ENCODE assay signal across 8 cellular contexts in the genomic region with DNA sequence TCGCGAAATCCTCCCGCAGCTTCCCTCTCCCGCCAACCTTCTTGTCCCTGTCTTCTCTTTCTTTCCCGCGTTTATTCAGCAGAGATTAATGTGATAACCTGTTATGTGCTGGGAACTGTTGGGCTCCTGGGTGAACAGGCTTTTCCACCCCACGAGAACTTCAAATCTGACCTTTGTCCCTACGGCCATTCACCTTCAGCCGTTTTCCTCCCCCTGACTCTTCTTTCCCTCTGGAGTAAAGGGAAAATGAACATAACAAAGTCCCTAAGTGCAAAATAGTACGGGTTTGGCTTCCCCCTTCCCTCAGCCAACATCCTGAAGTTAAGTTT. TPM values are rescaled to one million over a fixed set of nuclear protein-coding genes. Genes with fewer than 3 reads are reported as not detected.
DNase-seq lines count a peak whose midpoint lies in the region; ATAC-seq and TF ChIP-seq lines count a peak whose summit lies in the region.

No MANE protein-coding gene starts in this region.

- no peak overlapping the region for H3K23ac ChIP-seq in mesendoderm (ENCODE audit: low read length)

- H3K9me3 ChIP-seq in Loucy (ENCODE audit: insufficient read depth, low read depth, low read length) (no peaks in the 10 kb centered on the region), aorta (ENCODE audit: control insufficient read depth, low read length) (no peaks in the 10 kb centered on the region)

- no peaks in the 10 kb centered on the region for H3K27me3 ChIP-seq in Loucy (ENCODE audit: insufficient read depth, low read length, poor library complexity, severe bottlenecking)
- no peaks in the 10 kb centered on the region for H3K27me3 ChIP-seq in mesendoderm (ENCODE audit: insufficient read depth, low read length, poor library complexity)
- no peaks in the 10 kb centered on the region for H3K27me3 ChIP-seq in aorta (ENCODE audit: control insufficient read depth in 1 of 2, insufficient read depth in 2 of 2, low read length in 1 of 2)

- peak overlapping the region; percentile 95 for H2AFZ ChIP-seq in Loucy (ENCODE audit: low read length)

- H3K4me1 ChIP-seq in Loucy (ENCODE audit: insufficient read depth, low read length, poor library complexity, severe bottlenecking) (peaks cover 13% of the 10 kb centered on the region), mesendoderm (ENCODE audit: control insufficient read depth, low read depth, low read length) (no peaks in the 10 kb centered on the region), aorta (ENCODE audit: control insufficient read depth in 1 of 2, insufficient read depth in 2 of 2, low read length in 2 of 2) (no peaks in the 10 kb centered on the region)

- DNase-seq in NCI-H2029 (lab: John Stamatoyannopoulos, UW): peak; percentile 18
- DNase-seq in NCI-H2029 treated with DMSO at 0.1 percent for 48 hours (lab: John Stamatoyannopoulos, UW): no peak
- no peak for DNase-seq in central memory CD8-positive, alpha-beta T cell (ENCODE audit: low spot score in 2 of 2)
- no peak for DNase-seq in mesendoderm
- DNase-seq in aorta: no peak
- no peak for DNase-seq in stimulated activated CD8-positive, alpha-beta memory T cell treated with anti-CD3 and anti-CD28 coated beads, Interleukin-4, amount 100 ng/mL, for 48 hours

- peaks cover 14% of the 10 kb centered on the region for H3K4me1 Mint-ChIP-seq in central memory CD8-positive, alpha-beta T cell

- H3K36me3 ChIP-seq in Loucy (ENCODE audit: insufficient read depth, low read length): no peaks in the 10 kb centered on the region
- H3K36me3 ChIP-seq in mesendoderm (ENCODE audit: control insufficient read depth, insufficient read depth, low read length): no peaks in the 10 kb centered on the region
- H3K36me3 ChIP-seq in aorta (ENCODE audit: control insufficient read depth in 1 of 2, insufficient read depth in 2 of 2, low read length in 1 of 2): no peaks in the 10 kb centered on the region

- peak overlapping the region; percentile 94 for H4K8ac ChIP-seq in mesendoderm (ENCODE audit: low read depth, low read length)

- no CpG with 5 or more reads among the region's 10 CpGs for WGBS in mesendoderm (ENCODE audit: extremely low coverage, insufficient coverage, low lambda C conversion rate)
- 1% methylated on average over 10 of the region's 10 CpGs for WGBS in aorta, 2 donors

- H3K79me1 ChIP-seq in mesendoderm (ENCODE audit: low read length): no peaks in the 10 kb centered on the region

- H4K5ac ChIP-seq in mesendoderm (ENCODE audit: low read length): peak overlapping the region; percentile 5

- peak overlapping the region; percentile 58 for H3K27ac ChIP-seq in mesendoderm (ENCODE audit: low read depth, low read length)
- H3K27ac ChIP-seq in aorta (ENCODE audit: low read depth in 1 of 2, low read length in 2 of 2): peak overlapping the region in 1 of 2 donors; percentile 30

- H3K79me2 ChIP-seq in Loucy (ENCODE audit: insufficient read depth, low read length) (no peaks in the 10 kb centered on the region), mesendoderm (ENCODE audit: control insufficient read depth, insufficient read depth, low read length) (no peaks in the 10 kb centered on the region)

- peak overlapping the region; percentile 91 for H3K56ac ChIP-seq in mesendoderm (ENCODE audit: low read length)

- peak overlapping the region; percentile 65 for H3K4ac ChIP-seq in mesendoderm (ENCODE audit: low read depth, low read length)

- no peaks in the 10 kb centered on the region for H3K9me3 Mint-ChIP-seq in central memory CD8-positive, alpha-beta T cell

- TF ChIP-seq CTCF in Loucy (conservative IDR thresholded peaks at IDR 0.05; ENCODE audit: low read length): no peak

- H3K4me3 ChIP-seq in Loucy (ENCODE audit: low read length, poor library complexity, severe bottlenecking): peak overlapping the region; percentile 96
- H3K4me3 ChIP-seq in mesendoderm (ENCODE audit: low read length): peak overlapping the region; percentile 41
- H3K4me3 ChIP-seq in aorta (ENCODE audit: low read length in 2 of 2): peak overlapping the region; percentile 59 to 68

- no peak overlapping the region for H2AK5ac ChIP-seq in mesendoderm (ENCODE audit: low read length)

- no peak overlapping the region for H2BK15ac ChIP-seq in mesendoderm (replicated peaks; ENCODE audit: low read depth)

- peaks cover 10% of the 10 kb centered on the region for H3K27me3 Mint-ChIP-seq in central memory CD8-positive, alpha-beta T cell

- H3F3A ChIP-seq in Loucy (ENCODE audit: low read depth): no peaks in the 10 kb centered on the region

- peak overlapping the region; percentile 86 for H3K4me3 Mint-ChIP-seq in central memory CD8-positive, alpha-beta T cell

- H3K9me2 ChIP-seq in Loucy (replicated peaks; ENCODE audit: low read depth, low read length): no peaks in the 10 kb centered on the region

- peak overlapping the region; percentile 96 for H3K9ac ChIP-seq in Loucy (ENCODE audit: low read depth, low read length, poor library complexity, severe bottlenecking)
- H3K9ac ChIP-seq in mesendoderm (ENCODE audit: low read length): peak overlapping the region; percentile 85

- H2BK5ac ChIP-seq in mesendoderm (ENCODE audit: low read length): no peak overlapping the region

- H2BK120ac ChIP-seq in mesendoderm (ENCODE audit: low read depth, low read length): no peak overlapping the region

- H3K4me2 ChIP-seq in Loucy (ENCODE audit: low read depth, low read length, poor library complexity, severe bottlenecking): peak overlapping the region; percentile 95
- peak overlapping the region; percentile 98 for H3K4me2 ChIP-seq in mesendoderm (ENCODE audit: low read length)

- H3K18ac ChIP-seq in mesendoderm (ENCODE audit: low read length): peak overlapping the region; percentile 89

- no peak for ATAC-seq in central memory CD8-positive, alpha-beta T cell (replicated peaks; ENCODE audit: extremely low read depth, poor library complexity, severe bottlenecking)
- no peak for ATAC-seq in aorta (ENCODE audit: low FRiP score)
- no peak for ATAC-seq in GM18867 (IDR thresholded peaks at IDR 0.05; ENCODE audit: unreplicated experiment)

- intact Hi-C loops in aorta (cut with DNase I): loop anchor here in 1 of 2 donors (2.0 kb wide), 1 partner anchor 14 kb away; a partner anchor contains a TSS

- no peaks in the 10 kb centered on the region for H4K20me1 ChIP-seq in Loucy (ENCODE audit: insufficient read depth, low read length, poor library complexity, severe bottlenecking)

- H3K27ac Mint-ChIP-seq in central memory CD8-positive, alpha-beta T cell (ENCODE audit: low read depth): peak overlapping the region; percentile 99

- peaks cover 24% of the 10 kb centered on the region for H3K36me3 Mint-ChIP-seq in central memory CD8-positive, alpha-beta T cell (ENCODE audit: insufficient read depth)

RNA-seq across cellular contexts. Expression of a gene that starts 15.1 kb away (rescaled TPM):
- polyA plus RNA-seq in mesendoderm (2013, experiment 1 of 2): 327 TPM
- 325 TPM for polyA plus RNA-seq in mesendoderm (2013, experiment 2 of 2)
- total RNA-seq in aorta: 10 to 100 TPM; 19.6 to 20.9 TPM
- polyA plus RNA-seq in aorta: 10 to 100 TPM in 1 of 2 donors, 1 to 10 TPM in 1; 5.8 to 11.1 TPM

RNA-seq across cellular contexts. Expression of a gene that starts 24.1 kb away (rescaled TPM):
- 31.3 TPM for polyA plus RNA-seq in mesendoderm (2013, experiment 1 of 2)
- polyA plus RNA-seq in mesendoderm (2013, experiment 2 of 2): 31.8 TPM
- total RNA-seq in aorta: 10 to 100 TPM in 1 of 2 donors, 1 to 10 TPM in 1; 5.2 to 15.8 TPM
- polyA plus RNA-seq in aorta: 10 to 100 TPM in 1 of 2 donors, 1 to 10 TPM in 1; 9.1 to 20.5 TPM

Comparison
In these comparisons a context has a peak if more than half of its experiments do, and no peak if none do; other contexts are left out.
1. H3K4me3 ChIP-seq: peak in every context shown above with its lines; median percentile 96 in Loucy; 64 in aorta; 41 in mesendoderm.